11 cellular contexts compared by ENCODE assay signal in genomic region chr9:70389642-70390266, GRCh38. TPM values are rescaled to one million over a fixed set of nuclear protein-coding genes. Genes with fewer than 3 reads are reported as not detected.
DNase-seq lines count a peak whose midpoint lies in the region; ATAC-seq, FAIRE-seq and TF ChIP-seq lines count a peak whose summit lies in the region.
"Had no signal": no experiment of that assay in that cellular context is flagged by ENCODE, and none has a peak within 500 bp of the region (broad histone marks: within the 10 kb centered on the region; RNA-seq: fewer than 3 reads in every experiment).

No MANE protein-coding gene starts in this region.

- H3K4me1 ChIP-seq in HepG2 (ENCODE audit: insufficient read depth, low read length) (peaks cover 4% of the 10 kb centered on the region; the same call in 1 of the 2 replicates), thoracic aorta (ENCODE audit: control insufficient read depth in 1 of 2, low read depth in 2 of 2) (peaks cover 48 to 64% of the 10 kb centered on the region in 2 donors)

- no peaks in the 10 kb centered on the region for H3K9me3 ChIP-seq in HepG2 (ENCODE audit: low read length)
- H3K9me3 ChIP-seq in thoracic aorta, result no peaks in the 10 kb centered on the region

- TF ChIP-seq RAD21 in HepG2 (CRISPR knock-in tag; IDR thresholded peaks at IDR 0.05), result no peak

- TF ChIP-seq CTCF in chondrocyte (IDR thresholded peaks at IDR 0.05) (no peak), HepG2 (CRISPR knock-in tag; IDR thresholded peaks at IDR 0.05) (no peak), thoracic aorta (IDR thresholded peaks at IDR 0.05) (no peak), GM10248 (IDR thresholded peaks at IDR 0.05; ENCODE audit: control extremely low read depth, extremely low read depth, low read depth, missing control alignments) (no peak)

- no peaks in the 10 kb centered on the region for H3K27me3 ChIP-seq in HepG2 (ENCODE audit: control insufficient read depth in 1 of 2, insufficient read depth in 2 of 2, low read length in 2 of 2)
- no peaks in the 10 kb centered on the region for H3K27me3 ChIP-seq in thoracic aorta (replicated peaks; ENCODE audit: insufficient read depth)

- intact Hi-C loops in activated naive CD4-positive, alpha-beta T cell treated with anti-CD3 and anti-CD28 coated beads for 36 hours (cut with micrococcal nuclease), result loop anchor here (2.0 to 5.0 kb wide), 4 partner anchors 37 to 417 kb away; partner anchors contain the start of gene SMC5
- intact Hi-C loops in HepG2 (cut with micrococcal nuclease; ENCODE audit: unreplicated experiment), result no loop called here

- peak overlapping the region; percentile 59 for H3K27ac Mint-ChIP-seq in activated naive CD4-positive, alpha-beta T cell treated with anti-CD3 and anti-CD28 coated beads for 36 hours
- H3K27ac Mint-ChIP-seq in activated naive CD4-positive, alpha-beta T cell treated with anti-CD3 and anti-CD28 coated beads, Interleukin-2, amount 10 ng/mL, durations not matched to agents 7 days and 5 days, result no peak overlapping the region
- H3K27ac Mint-ChIP-seq in chondrocyte (ENCODE audit: unreplicated experiment), result peak overlapping the region; percentile 46
- H3K27ac Mint-ChIP-seq: memory B cell had no signal

- H2AFZ ChIP-seq in HepG2 (ENCODE audit: low read length), result no peak overlapping the region

- POLR2A ChIA-PET in HepG2 (lab: Yijun Ruan, JAX) (no interaction called here), GM10248 (lab: Yijun Ruan, JAX) (no interaction called here)

- H3K9ac ChIP-seq in HepG2 (ENCODE audit: insufficient read depth, low read depth, low read length), result no peak overlapping the region

- H3K36me3 ChIP-seq in HepG2 (replicated peaks in 1 of 2; ENCODE audit: control insufficient read depth in 1 of 2, insufficient read depth in 2 of 2, low read length in 2 of 2) (peaks cover 2 to 4% of the 10 kb centered on the region in 2 experiments; a peak in 2 of 5 replicates), thoracic aorta (peaks cover 7% of the 10 kb centered on the region)

- no peaks in the 10 kb centered on the region for H3K27me3 Mint-ChIP-seq in activated naive CD4-positive, alpha-beta T cell treated with anti-CD3 and anti-CD28 coated beads for 36 hours (ENCODE audit: low read depth)
- H3K27me3 Mint-ChIP-seq in activated naive CD4-positive, alpha-beta T cell treated with anti-CD3 and anti-CD28 coated beads, Interleukin-2, amount 10 ng/mL, durations not matched to agents 7 days and 5 days, result no peaks in the 10 kb centered on the region
- H3K27me3 Mint-ChIP-seq in chondrocyte (ENCODE audit: low read depth), result no peaks in the 10 kb centered on the region
- H3K27me3 Mint-ChIP-seq: memory B cell had no signal

- DNase-seq in activated naive CD4-positive, alpha-beta T cell treated with anti-CD3 and anti-CD28 coated beads for 36 hours, result no peak
- DNase-seq in activated naive CD4-positive, alpha-beta T cell treated with anti-CD3 and anti-CD28 coated beads, Interleukin-2, amount 10 ng/mL, durations not matched to agents 7 days and 5 days, result no peak
- DNase-seq in chondrocyte (ENCODE audit: low spot score) (no peak), HepG2 (ENCODE audit: low spot score) (no peak), thoracic aorta (ENCODE audit: low spot score) (no peak), GM10248 (ENCODE audit: extremely low spot score) (no peak)
- DNase-seq: activated CD8-positive, alpha-beta memory T cell treated with anti-CD3 and anti-CD28 coated beads for 24 hours; NCI-H1694 had no signal

- TF ChIP-seq EP300 in HepG2 (IDR thresholded peaks at IDR 0.05; ENCODE audit: low read depth in 2 of 2, low read length in 2 of 2), result no peak
- no peak for TF ChIP-seq EP300 in HepG2 (CRISPR knock-in tag; IDR thresholded peaks at IDR 0.05; ENCODE audit: borderline replicate concordance)

- H3K4me3 Mint-ChIP-seq in activated naive CD4-positive, alpha-beta T cell treated with anti-CD3 and anti-CD28 coated beads for 36 hours, result no peak overlapping the region
- no peak overlapping the region for H3K4me3 Mint-ChIP-seq in activated naive CD4-positive, alpha-beta T cell treated with anti-CD3 and anti-CD28 coated beads, Interleukin-2, amount 10 ng/mL, durations not matched to agents 7 days and 5 days
- no peak overlapping the region for H3K4me3 Mint-ChIP-seq in chondrocyte (ENCODE audit: unreplicated experiment)
- H3K4me3 Mint-ChIP-seq: memory B cell had no signal

- no peak for TF ChIP-seq POLR2A in HepG2 (IDR thresholded peaks at IDR 0.05; ENCODE audit: insufficient read depth in 1 of 2, low read depth in 2 of 2, low read length in 2 of 2)

- CTCF ChIA-PET in activated naive CD4-positive, alpha-beta T cell treated with anti-CD3 and anti-CD28 coated beads for 36 hours (lab: Charles Lee), result interaction anchor here (0.6 to 1.2 kb wide), 5 partner anchors 15 to 212 kb away, joined by 3 to 4 read pairs (median 4); no protein-coding TSS in a partner anchor
- CTCF ChIA-PET in activated naive CD4-positive, alpha-beta T cell treated with anti-CD3 and anti-CD28 coated beads, Interleukin-2, amount 10 ng/mL, durations not matched to agents 7 days and 5 days (lab: Charles Lee), result interaction anchor here (0.9 to 6.0 kb wide), 6 partner anchors 10 to 213 kb away, joined by 3 to 24 read pairs (median 5); no protein-coding TSS in a partner anchor
- CTCF ChIA-PET in HepG2 (lab: Yijun Ruan, JAX; ENCODE audit: low intra/inter-chr PET ratio, low total read pairs), result no interaction called here
- CTCF ChIA-PET in GM10248 (lab: Yijun Ruan, JAX), result interaction anchor here (0.9 to 1.7 kb wide), 6 partner anchors 9 to 15 kb away, joined by 3 to 5 read pairs (median 4); no protein-coding TSS in a partner anchor

- no peaks in the 10 kb centered on the region for H3K9me3 Mint-ChIP-seq in activated naive CD4-positive, alpha-beta T cell treated with anti-CD3 and anti-CD28 coated beads for 36 hours
- H3K9me3 Mint-ChIP-seq in activated naive CD4-positive, alpha-beta T cell treated with anti-CD3 and anti-CD28 coated beads, Interleukin-2, amount 10 ng/mL, durations not matched to agents 7 days and 5 days, result no peaks in the 10 kb centered on the region
- H3K9me3 Mint-ChIP-seq in chondrocyte (ENCODE audit: low read depth), result no peaks in the 10 kb centered on the region
- H3K9me3 Mint-ChIP-seq: memory B cell had no signal

- peaks cover 27% of the 10 kb centered on the region for H3K36me3 Mint-ChIP-seq in activated naive CD4-positive, alpha-beta T cell treated with anti-CD3 and anti-CD28 coated beads for 36 hours (ENCODE audit: low read depth)
- H3K36me3 Mint-ChIP-seq in activated naive CD4-positive, alpha-beta T cell treated with anti-CD3 and anti-CD28 coated beads, Interleukin-2, amount 10 ng/mL, durations not matched to agents 7 days and 5 days, result peaks cover 21% of the 10 kb centered on the region
- peaks cover 17% of the 10 kb centered on the region for H3K36me3 Mint-ChIP-seq in chondrocyte (ENCODE audit: low read depth)

- H3K27ac ChIP-seq in HepG2 (ENCODE audit: extremely low read length, insufficient read depth, low read length) (no peak overlapping the region), thoracic aorta (no peak overlapping the region)

- H4K20me1 ChIP-seq in HepG2 (ENCODE audit: insufficient read depth, low read length), result peaks cover 49% of the 10 kb centered on the region

- no peak overlapping the region for H3K4me2 ChIP-seq in HepG2 (ENCODE audit: low read depth, low read length)

- in situ Hi-C loops in HepG2 (cut with HindIII; ENCODE audit: extremely low pct_ligation_motif_present, low pct_unique_long_range_greater_than_20kb), result no loop called here

- no TSS peak for BruUV-seq in HepG2 (replicated peaks; lab: Mats Ljungman, UMichigan)

- ATAC-seq in HepG2, result no peak
- ATAC-seq in thoracic aorta (ENCODE audit: insufficient number of reproducible peaks, low FRiP score, low read depth), result no peak
- no peak for ATAC-seq in GM21576 (IDR thresholded peaks at IDR 0.05; ENCODE audit: unreplicated experiment)
- no peak for ATAC-seq in HG02623 (IDR thresholded peaks at IDR 0.05; ENCODE audit: unreplicated experiment)

- no peak for FAIRE-seq in HepG2 (lab: Jason Lieb, UNC)

- no peak overlapping the region for H3K4me3 ChIP-seq in HepG2 (replicated peaks in 1 of 3; ENCODE audit: insufficient read depth in 1 of 3, low read depth in 2 of 3, low read length in 3 of 3)
- H3K4me3 ChIP-seq in thoracic aorta, result peak overlapping the region; percentile 12

- peaks cover 15% of the 10 kb centered on the region for H3K79me2 ChIP-seq in HepG2 (ENCODE audit: insufficient read depth, low read length)

- H3K4me1 Mint-ChIP-seq in activated naive CD4-positive, alpha-beta T cell treated with anti-CD3 and anti-CD28 coated beads for 36 hours (ENCODE audit: low read depth), result peaks cover 66% of the 10 kb centered on the region
- peaks cover 48% of the 10 kb centered on the region for H3K4me1 Mint-ChIP-seq in activated naive CD4-positive, alpha-beta T cell treated with anti-CD3 and anti-CD28 coated beads, Interleukin-2, amount 10 ng/mL, durations not matched to agents 7 days and 5 days
- peaks cover 55% of the 10 kb centered on the region for H3K4me1 Mint-ChIP-seq in chondrocyte (ENCODE audit: low read depth)

- 93% methylated on average over 10 of the region's 10 CpGs for WGBS in HepG2 (ENCODE audit: low lambda C conversion rate)

RNA-seq across cellular contexts. Expression of gene KLF9, which starts 24.7 kb away (rescaled TPM):
- total RNA-seq in activated naive CD4-positive, alpha-beta T cell treated with anti-CD3 and anti-CD28 coated beads for 36 hours, result 10 to 100 TPM; 44.2 to 45.0 TPM
- 29.8 to 32.7 TPM (median 31.0 TPM) in 3 replicates for total RNA-seq in chondrocyte
- 5.7 and 7.2 TPM in 2 replicates for total RNA-seq in HepG2 (2016; rRNA removed; fragmentation: Illumina TruSeq; extraction: Trizol)
- total RNA-seq in HepG2 (2016; cell fraction: cytosol; rRNA removed; fragmentation: Illumina TruSeq; extraction: Trizol; ENCODE audit: low read depth), result 0.79 and 0.81 TPM in 2 replicates
- total RNA-seq in HepG2 (2016; cell fraction: insoluble cytoplasmic fraction; rRNA removed; fragmentation: Illumina TruSeq; extraction: Trizol), result 5.6 and 6.3 TPM in 2 replicates
- 3.6 and 4.2 TPM in 2 replicates for total RNA-seq in HepG2 (2016; cell fraction: membrane; rRNA removed; fragmentation: Illumina TruSeq; extraction: Trizol)
- 6.0 and 6.2 TPM in 2 replicates for total RNA-seq in HepG2 (2016; cell fraction: nucleus; rRNA removed; fragmentation: Illumina TruSeq; extraction: Trizol)
- polyA plus RNA-seq in HepG2 (2011; rRNA removed), result 7.1 and 7.2 TPM in 2 replicates
- polyA plus RNA-seq in HepG2 (2011; cell fraction: cytosol; rRNA removed), result 5.3 and 5.8 TPM in 2 replicates
- polyA plus RNA-seq in HepG2 (2011; cell fraction: nucleus; rRNA removed), result 3.3 and 4.2 TPM in 2 replicates
- polyA plus RNA-seq in HepG2 (2012), result 8.3 and 8.5 TPM in 2 replicates
- polyA plus RNA-seq in HepG2 (2016; cell fraction: cytosol; fragmentation: Illumina TruSeq; extraction: Trizol; ENCODE audit: low read depth), result 0.36 and 0.37 TPM in 2 replicates
- polyA plus RNA-seq in HepG2 (2016; cell fraction: insoluble cytoplasmic fraction; fragmentation: Illumina TruSeq; extraction: Trizol; ENCODE audit: low read depth), result 7.0 TPM in 2 replicates
- 1.6 and 2.0 TPM in 2 replicates for polyA plus RNA-seq in HepG2 (2016; cell fraction: membrane; fragmentation: Illumina TruSeq; extraction: Trizol; ENCODE audit: low read depth)
- 6.3 and 7.1 TPM in 2 replicates for polyA plus RNA-seq in HepG2 (2016; cell fraction: nucleus; fragmentation: Illumina TruSeq; extraction: Trizol; ENCODE audit: insufficient read depth, low read depth)
- 2.5 and 9.7 TPM in 2 replicates for polyA minus RNA-seq in HepG2 (2011; rRNA and poly(A)+ RNA removed; ENCODE audit: low replicate concordance)
- 7.8 and 8.0 TPM in 2 replicates for polyA minus RNA-seq in HepG2 (2011; cell fraction: cytosol; rRNA and poly(A)+ RNA removed)
- polyA minus RNA-seq in HepG2 (2011; cell fraction: nucleus; rRNA and poly(A)+ RNA removed), result 6.2 and 7.5 TPM in 2 replicates
- 100 to 1,000 TPM; 165 to 187 TPM for total RNA-seq in thoracic aorta
